22 cellular contexts compared by ENCODE assay signal in genomic region chr9:35186524-35186923, GRCh38.
"Had no signal": no experiment of that assay in that cellular context is flagged by ENCODE, and none has a peak within 500 bp of the region (broad histone marks: within the 10 kb centered on the region; RNA-seq: fewer than 3 reads in every experiment).

No MANE protein-coding gene starts in this region.

- H3K9me3 ChIP-seq: esophagus muscularis mucosa, tibial artery, uterus had no signal

- H3K4me3 ChIP-seq: esophagus muscularis mucosa, heart right ventricle, neural progenitor cell, tibial artery, uterus had no signal

- ATAC-seq: activated CD8-positive, alpha-beta T cell treated with anti-CD3 and anti-CD28 coated beads, Interleukin-2, amount 10 ng/mL, durations not matched to agents 7 days and 5 days; activated naive CD8-positive, alpha-beta T cell treated with anti-CD3 and anti-CD28 coated beads, Interleukin-2, amount 50 U/mL, for 24 hours; activated T-cell treated with anti-CD3 and anti-CD28 coated beads, Interleukin-2, amount 50 U/mL, for 4 hours; heart right ventricle; left ventricle myocardium superior; naive thymus-derived CD4-positive, alpha-beta T cell had no signal

- FAIRE-seq: colon had no signal

- H3K36me3 ChIP-seq: brain microvascular endothelial cell, heart right ventricle, neural progenitor cell, tibial artery, uterus had no signal

- H3K4me2 ChIP-seq: neural progenitor cell had no signal

- DNase-seq: activated CD4-positive, alpha-beta T cell treated with anti-CD3 and anti-CD28 coated beads, Interleukin-2, amount 10 ng/mL, durations not matched to agents 24 days and 14 days; activated CD4-positive, CD25-positive, alpha-beta regulatory T cell; activated CD8-positive, alpha-beta T cell treated with anti-CD3 and anti-CD28 coated beads, Interleukin-2, amount 10 ng/mL, durations not matched to agents 7 days and 5 days; activated effector memory CD4-positive, alpha-beta T cell treated with Interleukin-2 at 50 U/mL for 16 hours; activated naive CD4-positive, alpha-beta T cell treated with anti-CD3 and anti-CD28 coated beads, Interleukin-2, amount 10 ng/mL, durations not matched to agents 7 days and 5 days; activated naive CD8-positive, alpha-beta T cell treated with anti-CD3 and anti-CD28 coated beads, Interleukin-2, amount 50 U/mL, for 24 hours; activated T-cell treated with anti-CD3 and anti-CD28 coated beads, Interleukin-2, amount 50 U/mL, for 4 hours; anterior cingulate cortex; brain microvascular endothelial cell; central memory CD4-positive, alpha-beta T cell; heart right ventricle; left ventricle myocardium superior; naive thymus-derived CD4-positive, alpha-beta T cell; stimulated activated CD4-positive, alpha-beta T cell treated with anti-CD3 and anti-CD28 coated beads, Interleukin-12 subunit alpha, Interleukin-12 subunit beta, amount 100 ng/mL, for 4 hours; stimulated activated CD4-positive, alpha-beta T cell treated with anti-CD3 and anti-CD28 coated beads, Interleukin-1b, Interleukin-23, amount 100 ng/mL, for 48 hours; stimulated activated CD8-positive, alpha-beta memory T cell treated with anti-CD3 and anti-CD28 coated beads, Interleukin-4, amount 100 ng/mL, for 48 hours; stimulated activated naive CD4-positive, alpha-beta T cell treated with Interleukin-2 at 50 U/mL for 16 hours; tibial artery; uterus had no signal

- H2AFZ ChIP-seq: neural progenitor cell had no signal

- H3K9ac ChIP-seq: neural progenitor cell had no signal

- H3K27ac ChIP-seq: brain microvascular endothelial cell, esophagus muscularis mucosa, heart right ventricle, neural progenitor cell, tibial artery, uterus had no signal

- H3K4me1 ChIP-seq: esophagus muscularis mucosa, neural progenitor cell, tibial artery, uterus had no signal

- H3K27me3 ChIP-seq: brain microvascular endothelial cell, esophagus muscularis mucosa, heart right ventricle, neural progenitor cell, tibial artery, uterus had no signal
